ENCODE assay signal across 16 cellular contexts in genomic region chr4:6092971-6093370, GRCh38.
DNase-seq lines count a peak whose midpoint lies in the region; ATAC-seq and TF ChIP-seq lines count a peak whose summit lies in the region.
"Had no signal": no experiment of that assay in that cellular context is flagged by ENCODE, and none has a peak within 500 bp of the region (broad histone marks: within the 10 kb centered on the region; RNA-seq: fewer than 3 reads in every experiment).

No MANE protein-coding gene starts in this region.

- H2AFZ ChIP-seq in SK-N-SH (ENCODE audit: low read depth): no peak overlapping the region

- H3K9me2 ChIP-seq in SK-N-SH: no peaks in the 10 kb centered on the region

- TF ChIP-seq EP300 in SK-N-SH (IDR thresholded peaks at IDR 0.05; ENCODE audit: borderline replicate concordance in 1 of 2, low read depth in 1 of 2, low read length in 1 of 2): no peak

- H3F3A ChIP-seq in SK-N-SH (replicated peaks; ENCODE audit: insufficient read depth): no peaks in the 10 kb centered on the region

- no peak overlapping the region for H3K4me3 Mint-ChIP-seq in activated T-helper 17 cell treated with anti-CD3 and anti-CD28 coated beads, Interleukin-2, amount 50 U/mL, for 72 hours
- H3K4me3 Mint-ChIP-seq: CD4-positive, alpha-beta T cell had no signal

- H3K4me3 ChIP-seq in SK-N-SH (ENCODE audit: low read depth in 2 of 2, low read length in 1 of 2) (no peak overlapping the region), HEK293 (ENCODE audit: low read depth, low read length) (no peak overlapping the region)
- H3K4me3 ChIP-seq: A549 had no signal

- H3K27ac Mint-ChIP-seq in activated T-helper 17 cell treated with anti-CD3 and anti-CD28 coated beads, Interleukin-2, amount 50 U/mL, for 72 hours: peak overlapping the region; percentile 37
- H3K27ac Mint-ChIP-seq: CD4-positive, alpha-beta T cell had no signal

- H3K4me2 ChIP-seq in SK-N-SH: no peak overlapping the region
- H3K4me2 ChIP-seq: A549 had no signal

- POLR2A ChIA-PET in SK-N-SH (lab: Yijun Ruan, JAX) (no interaction called here), HEK293 (lab: Yijun Ruan, JAX) (no interaction called here)

- no peak for ATAC-seq in SK-N-SH treated with all-trans-retinoic acid at 6 μM for 48 hours
- ATAC-seq in activated T-helper 17 cell treated with anti-CD3 and anti-CD28 coated beads, Interleukin-2, amount 50 U/mL, for 72 hours (replicated peaks): peak; percentile 23
- no peak for ATAC-seq in HG03432 (IDR thresholded peaks at IDR 0.05; ENCODE audit: unreplicated experiment)
- ATAC-seq: A549, HCT116 had no signal

- no peaks in the 10 kb centered on the region for H3K27me3 Mint-ChIP-seq in activated T-helper 17 cell treated with anti-CD3 and anti-CD28 coated beads, Interleukin-2, amount 50 U/mL, for 72 hours

- no peaks in the 10 kb centered on the region for H3K36me3 ChIP-seq in SK-N-SH (replicated peaks in 1 of 2; ENCODE audit: control insufficient read depth in 1 of 2, insufficient read depth in 2 of 2, low read length in 1 of 2)
- no peaks in the 10 kb centered on the region for H3K36me3 ChIP-seq in HEK293 (ENCODE audit: control insufficient read depth in 2 of 2, insufficient read depth in 1 of 2, low read length in 2 of 2)

- H3K4me1 Mint-ChIP-seq in activated T-helper 17 cell treated with anti-CD3 and anti-CD28 coated beads, Interleukin-2, amount 50 U/mL, for 72 hours: peaks cover 18% of the 10 kb centered on the region

- no peak for TF ChIP-seq RAD21 in SK-N-SH (IDR thresholded peaks at IDR 0.05; ENCODE audit: low read length)

- H3K27me3 ChIP-seq in SK-N-SH (ENCODE audit: insufficient read depth): no peaks in the 10 kb centered on the region

- no peaks in the 10 kb centered on the region for H4K20me1 ChIP-seq in SK-N-SH (ENCODE audit: insufficient read depth)

- H3K9me3 Mint-ChIP-seq in activated T-helper 17 cell treated with anti-CD3 and anti-CD28 coated beads, Interleukin-2, amount 50 U/mL, for 72 hours: peaks cover 3% of the 10 kb centered on the region
- H3K9me3 Mint-ChIP-seq: CD4-positive, alpha-beta T cell had no signal

- WGBS in SK-N-SH (ENCODE audit: low lambda C conversion rate): 41% methylated on average over 3 of the region's 3 CpGs

- CTCF ChIA-PET in SK-N-SH (lab: Yijun Ruan, JAX): interaction anchor here (1.5 to 1.9 kb wide), 2 partner anchors 42 to 95 kb away, joined by 3 to 11 read pairs; no protein-coding TSS in a partner anchor
- CTCF ChIA-PET in HEK293 (lab: Yijun Ruan, JAX): no interaction called here

- H3K9me3 ChIP-seq in SK-N-SH: no peaks in the 10 kb centered on the region
- no peaks in the 10 kb centered on the region for H3K9me3 ChIP-seq in HEK293 (ENCODE audit: control insufficient read depth, insufficient read depth, low read depth, low read length)
- H3K9me3 ChIP-seq: A549, Caco-2 had no signal

- H3K9ac ChIP-seq in SK-N-SH: no peak overlapping the region

- no peaks in the 10 kb centered on the region for H3K79me2 ChIP-seq in SK-N-SH (ENCODE audit: insufficient read depth)

- no peaks in the 10 kb centered on the region for H3K36me3 Mint-ChIP-seq in activated T-helper 17 cell treated with anti-CD3 and anti-CD28 coated beads, Interleukin-2, amount 50 U/mL, for 72 hours (ENCODE audit: low read depth)

- DNase-seq in SK-N-SH (no peak), islet precursor cell (peak; percentile 12), NCI-H82 (lab: John Stamatoyannopoulos, UW) (no peak)
- DNase-seq: AML-193; Caco-2; CD4-positive, alpha-beta T cell; GOT3 had no signal

- H3K4me1 ChIP-seq in SK-N-SH (ENCODE audit: control insufficient read depth in 1 of 2, insufficient read depth in 2 of 2, low read depth in 1 of 2, low read length in 1 of 2): peaks cover 0 to 11% of the 10 kb centered on the region in 2 experiments; a peak in 1 of 4 replicates
- no peaks in the 10 kb centered on the region for H3K4me1 ChIP-seq in HEK293 (ENCODE audit: control insufficient read depth, insufficient read depth, low read length)
- H3K4me1 ChIP-seq: Caco-2 had no signal

- no peak overlapping the region for H3K27ac ChIP-seq in SK-N-SH (ENCODE audit: low read depth in 2 of 2, low read length in 1 of 2)
- no peak overlapping the region for H3K27ac ChIP-seq in HEK293 (ENCODE audit: extremely low read depth, low read depth, low read length)
- H3K27ac ChIP-seq: 22Rv1, A549, C4-2B, HL-60 had no signal

- no peak for TF ChIP-seq CTCF in SK-N-SH (IDR thresholded peaks at IDR 0.05)
- no peak for TF ChIP-seq CTCF in HEK293 (tag by site-specific recombination; IDR thresholded peaks at IDR 0.05)

TF ChIP-seq in SK-N-SH treated with all-trans-retinoic acid at 6 μM for 48 hours, 23 proteins besides CTCF, POLR2A, EP300 and RAD21:
- TF ChIP-seq ZFP30 (CRISPR knock-in tag; IDR thresholded peaks at IDR 0.05) (no peak), ZFP3 (CRISPR knock-in tag; IDR thresholded peaks at IDR 0.05) (peak; percentile 86), BACH2 (CRISPR knock-in tag; IDR thresholded peaks at IDR 0.05; ENCODE audit: borderline replicate concordance) (no peak)

TF ChIP-seq in SK-N-SH, 30 proteins besides CTCF, POLR2A, EP300 and RAD21 (continues in another document):
- TF ChIP-seq TAF1 (IDR thresholded peaks at IDR 0.05; ENCODE audit: borderline replicate concordance, low read depth, low read length) (no peak), FOXJ3 (CRISPR knock-in tag; IDR thresholded peaks at IDR 0.05) (no peak), EZH2phosphoT487 (IDR thresholded peaks at IDR 0.05; ENCODE audit: borderline replicate concordance, low read depth) (no peak), CHD2 (IDR thresholded peaks at IDR 0.05; ENCODE audit: low read length, partially characterized antibody) (no peak), MXI1 (IDR thresholded peaks at IDR 0.05; ENCODE audit: low read depth, low read length) (no peak), RXRA (IDR thresholded peaks at IDR 0.05; ENCODE audit: borderline replicate concordance, low read depth) (no peak), ELF1 (IDR thresholded peaks at IDR 0.05) (no peak), ZBTB33 (IDR thresholded peaks at IDR 0.05; ENCODE audit: borderline replicate concordance, low read depth) (no peak), POLR2AphosphoS5 (IDR thresholded peaks at IDR 0.05; ENCODE audit: low read depth, low read length) (no peak), NRF1 (IDR thresholded peaks at IDR 0.05; ENCODE audit: low read depth, low read length) (no peak)

TF ChIP-seq in HEK293, 187 proteins besides CTCF, POLR2A, EP300 and RAD21:
- TF ChIP-seq ZNF670 (tag by site-specific recombination; IDR thresholded peaks at IDR 0.05; ENCODE audit: low read depth) (no peak), ZNF654 (tag by site-specific recombination; IDR thresholded peaks at IDR 0.05; ENCODE audit: low read depth) (no peak), ZNF138 (tag by site-specific recombination; IDR thresholded peaks at IDR 0.05; ENCODE audit: borderline replicate concordance) (no peak), ZFP3 (tag by site-specific recombination; IDR thresholded peaks at IDR 0.05; ENCODE audit: low read depth) (peak; percentile 80)
